Comparison of ENCODE assay signal across 14 cellular contexts in the genomic region with DNA sequence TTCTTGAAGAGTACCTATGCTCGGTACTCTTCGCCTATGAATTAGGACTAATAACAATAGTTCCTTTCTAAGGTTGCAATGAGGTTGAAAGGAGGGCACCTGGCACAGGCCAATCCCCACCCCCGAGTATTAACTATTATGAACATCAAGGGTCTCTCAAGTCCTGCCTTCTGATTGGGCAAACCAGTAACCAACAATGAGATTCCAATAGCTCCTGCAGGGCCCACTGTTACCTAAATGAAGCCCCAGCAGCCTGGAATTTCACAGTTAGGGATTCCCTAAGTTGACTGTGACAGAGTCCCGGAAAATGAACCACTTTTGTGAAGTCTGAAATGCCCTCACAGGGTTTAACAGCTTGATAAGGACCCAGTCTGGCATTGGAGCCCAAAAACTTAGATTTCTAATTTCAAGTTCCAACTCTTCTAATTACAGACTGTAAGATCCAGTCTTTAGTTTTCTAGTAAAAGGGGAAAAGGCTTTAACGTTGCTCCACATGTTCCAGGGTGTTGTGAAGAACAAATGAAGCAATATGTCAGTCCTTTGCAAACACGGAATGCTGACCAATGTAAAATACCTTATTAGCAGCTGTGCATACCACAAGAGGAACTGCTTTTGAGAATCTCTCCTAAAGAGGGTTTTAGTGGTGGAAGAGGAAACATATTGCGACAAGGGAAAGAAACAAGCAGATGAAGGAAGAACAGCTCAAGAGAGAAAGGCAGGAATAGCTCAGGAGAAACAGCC.
A peak's percentile ranks its signal among the peaks of the same experiment; 100 is the strongest.
DNase-seq lines count a peak whose midpoint lies in the region; ATAC-seq and TF ChIP-seq lines count a peak whose summit lies in the region.
"Had no signal": no experiment of that assay in that cellular context is flagged by ENCODE, and none has a peak within 500 bp of the region (broad histone marks: within the 10 kb centered on the region; RNA-seq: fewer than 3 reads in every experiment).

No MANE protein-coding gene starts in this region.

- intact Hi-C loops in tibial artery (cut with DNase I; ENCODE audit: low total_unique reads): no loop called here
- intact Hi-C loops in vagina (cut with DNase I): no loop called here

- H3K4me3 ChIP-seq in tibial artery: no peak overlapping the region
- no peak overlapping the region for H3K4me3 ChIP-seq in vagina
- H3K4me3 ChIP-seq: SJSA1, upper lobe of left lung had no signal

- H3K9me3 ChIP-seq in tibial artery (no peaks in the 10 kb centered on the region), vagina (no peaks in the 10 kb centered on the region)
- H3K9me3 ChIP-seq: SJSA1, upper lobe of left lung had no signal

- H3K36me3 ChIP-seq in tibial artery: no peaks in the 10 kb centered on the region
- H3K36me3 ChIP-seq in vagina: no peaks in the 10 kb centered on the region
- H3K36me3 ChIP-seq: SJSA1, upper lobe of left lung had no signal

- DNase-seq in SKM-1 (lab: John Stamatoyannopoulos, UW; ENCODE audit: unreplicated experiment) (peak; percentile 62), tibial artery (no peak), activated gamma-delta T cell (lab: John Stamatoyannopoulos, UW) (no peak), vagina (ENCODE audit: extremely low spot score in 2 of 2) (no peak)
- DNase-seq: Calu3, NCI-H1436, NCI-H69 had no signal

- H3K4me1 ChIP-seq in tibial artery: no peaks in the 10 kb centered on the region
- H3K4me1 ChIP-seq in vagina: no peaks in the 10 kb centered on the region
- H3K4me1 ChIP-seq: parathyroid adenoma, SJSA1, upper lobe of left lung had no signal

- TF ChIP-seq POLR2A in vagina (IDR thresholded peaks at IDR 0.05): no peak

- H3K27ac ChIP-seq in layer of hippocampus (ENCODE audit: low read depth, low read length) (peak overlapping the region; percentile 30), tibial artery (no peak overlapping the region), vagina (no peak overlapping the region)
- H3K27ac ChIP-seq: parathyroid adenoma, SJSA1 had no signal

- TF ChIP-seq CTCF in tibial artery (IDR thresholded peaks at IDR 0.05) (no peak), vagina (IDR thresholded peaks at IDR 0.05) (no peak)

- H3K27me3 ChIP-seq in layer of hippocampus (ENCODE audit: control insufficient read depth, insufficient read depth, low read length) (no peaks in the 10 kb centered on the region), tibial artery (no peaks in the 10 kb centered on the region), vagina (no peaks in the 10 kb centered on the region)
- H3K27me3 ChIP-seq: SJSA1, upper lobe of left lung had no signal

- ATAC-seq in GM18498 (IDR thresholded peaks at IDR 0.05; ENCODE audit: unreplicated experiment): peak; percentile 24
- ATAC-seq in HG03095 (IDR thresholded peaks at IDR 0.05; ENCODE audit: unreplicated experiment): peak; percentile 32
- no peak for ATAC-seq in GM19467 (IDR thresholded peaks at IDR 0.05; ENCODE audit: unreplicated experiment)
